24 cellular contexts compared by ENCODE assay signal in the genomic region with DNA sequence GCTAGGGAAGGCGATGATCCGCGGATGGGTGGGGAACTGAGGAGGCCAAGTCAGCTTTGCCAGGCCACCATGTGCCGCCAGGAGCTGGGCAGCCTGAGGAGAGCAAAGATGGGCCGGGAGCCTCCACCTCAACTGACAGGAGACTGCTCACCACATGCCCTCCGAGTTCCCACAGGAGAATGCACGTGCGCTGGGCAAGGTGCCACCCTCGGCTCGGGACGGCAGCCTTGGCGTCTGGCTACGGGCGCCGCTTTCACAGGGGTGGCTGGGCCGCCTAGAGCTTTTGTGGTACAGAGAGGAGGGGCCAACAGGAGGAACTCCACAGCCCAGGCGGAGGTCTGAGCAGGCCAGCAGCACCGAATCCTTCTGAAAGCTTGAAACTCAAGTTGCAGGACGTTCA. TPM values are rescaled to one million over a fixed set of nuclear protein-coding genes. Genes with fewer than 3 reads are reported as not detected.
DNase-seq lines count a peak whose midpoint lies in the region; ATAC-seq, FAIRE-seq and TF ChIP-seq lines count a peak whose summit lies in the region.
"Had no signal": no experiment of that assay in that cellular context is flagged by ENCODE, and none has a peak within 500 bp of the region (broad histone marks: within the 10 kb centered on the region; RNA-seq: fewer than 3 reads in every experiment).

No MANE protein-coding gene starts in this region.

- POLR2A ChIA-PET in HepG2 (lab: Yijun Ruan, JAX), result no interaction called here

- TF ChIP-seq EP300 in HepG2 (IDR thresholded peaks at IDR 0.05; ENCODE audit: low read depth in 2 of 2, low read length in 2 of 2), result no peak
- TF ChIP-seq EP300 in HepG2 (CRISPR knock-in tag; IDR thresholded peaks at IDR 0.05; ENCODE audit: borderline replicate concordance), result no peak

- H2AFZ ChIP-seq in HepG2 (ENCODE audit: low read length), result no peak overlapping the region

- no peaks in the 10 kb centered on the region for H3K36me3 Mint-ChIP-seq in activated naive CD8-positive, alpha-beta T cell treated with anti-CD3 and anti-CD28 coated beads for 36 hours

- no peak overlapping the region for H3K27ac Mint-ChIP-seq in activated naive CD8-positive, alpha-beta T cell treated with anti-CD3 and anti-CD28 coated beads for 36 hours
- H3K27ac Mint-ChIP-seq: HFFc6 had no signal

- DNase-seq in Kasumi-1 (lab: John Stamatoyannopoulos, UW) (peak; percentile 18 to 20), astrocyte of the hippocampus (ENCODE audit: low read depth, low spot score) (peak; percentile 63), HepG2 (ENCODE audit: low spot score) (no peak), GM13977 (ENCODE audit: low spot score) (no peak), NAMALWA (ENCODE audit: low spot score) (no peak)
- DNase-seq in activated T-cell treated with anti-CD3 and anti-CD28 coated beads, Interleukin-2, amount 50 U/mL, for 1 hour, result no peak
- DNase-seq in activated naive CD8-positive, alpha-beta T cell treated with anti-CD3 and anti-CD28 coated beads for 36 hours, result no peak
- DNase-seq: activated CD4-positive, alpha-beta T cell treated with anti-CD3 and anti-CD28 coated beads for 4 hours; activated CD8-positive, alpha-beta memory T cell treated with anti-CD3 and anti-CD28 coated beads, Interleukin-2, amount 50 U/mL, for 48 hours; activated naive CD4-positive, alpha-beta T cell treated with Interleukin-2 at 50 U/mL for 16 hours; aorta; foreskin fibroblast; HFFc6; KBM-7; NCI-H1417 treated with DMSO at 0.1 percent for 48 hours; NCI-H82; ovary; stimulated activated CD4-positive, alpha-beta T cell treated with anti-CD3 and anti-CD28 coated beads, Interleukin-2, amount 100 ng/mL, for 48 hours; T-helper 9 cell had no signal

- H3K27me3 ChIP-seq in HepG2 (ENCODE audit: control insufficient read depth in 1 of 2, insufficient read depth in 2 of 2, low read length in 2 of 2) (peaks cover 0 to 8% of the 10 kb centered on the region in 2 experiments; a peak in 1 of 5 replicates), skeletal muscle tissue (ENCODE audit: control insufficient read depth in 3 of 3, insufficient read depth in 3 of 3, low read length in 3 of 3) (peaks cover 0 to 5% (median 0%) of the 10 kb centered on the region in 3 donors)
- H3K27me3 ChIP-seq: ovary, vagina had no signal

- H3K4me1 ChIP-seq in HepG2 (ENCODE audit: insufficient read depth, low read length) (peaks cover 18% of the 10 kb centered on the region), skeletal muscle tissue (ENCODE audit: control insufficient read depth in 3 of 3, insufficient read depth in 3 of 3, low read length in 3 of 3) (peaks cover 6 to 37% (median 20%) of the 10 kb centered on the region in 3 donors)

- no peak for FAIRE-seq in HepG2 (lab: Jason Lieb, UNC)
- FAIRE-seq: endometrium, RCC 7860 had no signal

- no peak overlapping the region for H3K4me2 ChIP-seq in HepG2 (ENCODE audit: low read depth, low read length)

- H3K27me3 Mint-ChIP-seq in activated naive CD8-positive, alpha-beta T cell treated with anti-CD3 and anti-CD28 coated beads for 36 hours, result no peaks in the 10 kb centered on the region

- H3K9me3 Mint-ChIP-seq in activated naive CD8-positive, alpha-beta T cell treated with anti-CD3 and anti-CD28 coated beads for 36 hours, result no peaks in the 10 kb centered on the region
- H3K9me3 Mint-ChIP-seq: HFFc6 had no signal

- H4K20me1 ChIP-seq in HepG2 (ENCODE audit: insufficient read depth, low read length), result no peaks in the 10 kb centered on the region

- TF ChIP-seq POLR2A in HepG2 (IDR thresholded peaks at IDR 0.05; ENCODE audit: insufficient read depth in 1 of 2, low read depth in 2 of 2, low read length in 2 of 2), result no peak

- WGBS in HepG2 (ENCODE audit: low lambda C conversion rate), result 67% methylated on average over 15 of the region's 19 CpGs

- no peak overlapping the region for H3K4me3 Mint-ChIP-seq in activated naive CD8-positive, alpha-beta T cell treated with anti-CD3 and anti-CD28 coated beads for 36 hours
- H3K4me3 Mint-ChIP-seq: HFFc6 had no signal

- intact Hi-C loops in HepG2 (cut with micrococcal nuclease; ENCODE audit: unreplicated experiment), result no loop called here

- no peak overlapping the region for H3K4me3 ChIP-seq in HepG2 (replicated peaks in 1 of 3; ENCODE audit: insufficient read depth in 1 of 3, low read depth in 2 of 3, low read length in 3 of 3)
- no peak overlapping the region for H3K4me3 ChIP-seq in skeletal muscle tissue (ENCODE audit: low read length in 3 of 3)
- H3K4me3 ChIP-seq: ovary, SK-N-MC, vagina had no signal

- H3K9me3 ChIP-seq in HepG2 (ENCODE audit: low read length), result no peaks in the 10 kb centered on the region
- no peaks in the 10 kb centered on the region for H3K9me3 ChIP-seq in skeletal muscle tissue (ENCODE audit: control insufficient read depth in 3 of 3, low read length in 3 of 3)
- H3K9me3 ChIP-seq: ovary, vagina had no signal

- H3K9ac ChIP-seq in HepG2 (ENCODE audit: insufficient read depth, low read depth, low read length), result no peak overlapping the region
- peak overlapping the region in 1 of 3 donors; percentile 8 for H3K9ac ChIP-seq in skeletal muscle tissue (ENCODE audit: low read depth in 1 of 3, low read length in 3 of 3)

- H3K27ac ChIP-seq in HepG2 (ENCODE audit: extremely low read length, insufficient read depth, low read length) (no peak overlapping the region), skeletal muscle tissue (ENCODE audit: low read depth, low read length) (peak overlapping the region; percentile 47)
- H3K27ac ChIP-seq: ovary, SK-N-MC, vagina had no signal

- no peaks in the 10 kb centered on the region for H3K36me3 ChIP-seq in HepG2 (replicated peaks in 1 of 2; ENCODE audit: control insufficient read depth in 1 of 2, insufficient read depth in 2 of 2, low read length in 2 of 2)
- H3K36me3 ChIP-seq in skeletal muscle tissue (ENCODE audit: control insufficient read depth in 3 of 3, insufficient read depth in 3 of 3, low read length in 3 of 3), result no peaks in the 10 kb centered on the region
- H3K36me3 ChIP-seq: ovary, vagina had no signal

- no peaks in the 10 kb centered on the region for H3K79me2 ChIP-seq in HepG2 (ENCODE audit: insufficient read depth, low read length)

- no peak for ATAC-seq in HepG2

- no peak for TF ChIP-seq CTCF in HepG2 (CRISPR knock-in tag; IDR thresholded peaks at IDR 0.05)
- no peak for TF ChIP-seq CTCF in GM13977 (IDR thresholded peaks at IDR 0.05; ENCODE audit: extremely low read depth, insufficient read depth, missing control alignments)

- TF ChIP-seq RAD21 in HepG2 (CRISPR knock-in tag; IDR thresholded peaks at IDR 0.05), result no peak

- H3K4me1 Mint-ChIP-seq in activated naive CD8-positive, alpha-beta T cell treated with anti-CD3 and anti-CD28 coated beads for 36 hours, result peaks cover 1% of the 10 kb centered on the region

- in situ Hi-C loops in HepG2 (cut with HindIII; ENCODE audit: extremely low pct_ligation_motif_present, low pct_unique_long_range_greater_than_20kb), result no loop called here
- in situ Hi-C loops in GM13977 (cut with MboI; ENCODE audit: low pct_unique_long_range_greater_than_20kb, low sequenced_read_pairs, unreplicated experiment), result no loop called here

- CTCF ChIA-PET in HepG2 (lab: Yijun Ruan, JAX; ENCODE audit: low intra/inter-chr PET ratio, low total read pairs), result no interaction called here

- no TSS peak for BruUV-seq in HepG2 (replicated peaks; lab: Mats Ljungman, UMichigan)

RNA-seq across cellular contexts. Expression of a gene that starts 5.3 kb away (rescaled TPM):
- total RNA-seq in HepG2 (2016; rRNA removed; fragmentation: Illumina TruSeq; extraction: Trizol), result 26.8 and 35.0 TPM in 2 replicates
- total RNA-seq in HepG2 (2016; cell fraction: cytosol; rRNA removed; fragmentation: Illumina TruSeq; extraction: Trizol; ENCODE audit: low read depth), result 16.3 and 18.1 TPM in 2 replicates
- total RNA-seq in HepG2 (2016; cell fraction: insoluble cytoplasmic fraction; rRNA removed; fragmentation: Illumina TruSeq; extraction: Trizol), result 22.4 and 35.5 TPM in 2 replicates
- 27.6 and 33.0 TPM in 2 replicates for total RNA-seq in HepG2 (2016; cell fraction: membrane; rRNA removed; fragmentation: Illumina TruSeq; extraction: Trizol)
- 34.2 and 36.7 TPM in 2 replicates for total RNA-seq in HepG2 (2016; cell fraction: nucleus; rRNA removed; fragmentation: Illumina TruSeq; extraction: Trizol)
- 50.0 and 59.5 TPM in 2 replicates for polyA plus RNA-seq in HepG2 (2011; rRNA removed)
- polyA plus RNA-seq in HepG2 (2011; cell fraction: cytosol; rRNA removed), result 37.5 and 49.4 TPM in 2 replicates
- polyA plus RNA-seq in HepG2 (2011; cell fraction: nucleus; rRNA removed), result 238 and 301 TPM in 2 replicates
- polyA plus RNA-seq in HepG2 (2012), result 31.9 and 43.3 TPM in 2 replicates
- polyA plus RNA-seq in HepG2 (2016; cell fraction: cytosol; fragmentation: Illumina TruSeq; extraction: Trizol; ENCODE audit: low read depth), result 12.6 and 12.7 TPM in 2 replicates
- 23.9 and 30.1 TPM in 2 replicates for polyA plus RNA-seq in HepG2 (2016; cell fraction: insoluble cytoplasmic fraction; fragmentation: Illumina TruSeq; extraction: Trizol; ENCODE audit: low read depth)
- polyA plus RNA-seq in HepG2 (2016; cell fraction: membrane; fragmentation: Illumina TruSeq; extraction: Trizol; ENCODE audit: low read depth), result 21.4 and 23.2 TPM in 2 replicates
- polyA plus RNA-seq in HepG2 (2016; cell fraction: nucleus; fragmentation: Illumina TruSeq; extraction: Trizol; ENCODE audit: insufficient read depth, low read depth), result 77.4 and 83.8 TPM in 2 replicates
- 111 and 116 TPM in 2 replicates for polyA minus RNA-seq in HepG2 (2011; rRNA and poly(A)+ RNA removed; ENCODE audit: low replicate concordance)
- polyA minus RNA-seq in HepG2 (2011; cell fraction: cytosol; rRNA and poly(A)+ RNA removed), result 34.3 and 37.3 TPM in 2 replicates
- polyA minus RNA-seq in HepG2 (2011; cell fraction: nucleus; rRNA and poly(A)+ RNA removed), result 73.2 and 88.6 TPM in 2 replicates
- 32.9 TPM for total RNA-seq in skeletal muscle tissue
- 10 to 100 TPM; 73.1 to 74.9 TPM for total RNA-seq in activated naive CD8-positive, alpha-beta T cell treated with anti-CD3 and anti-CD28 coated beads for 36 hours

RNA-seq across cellular contexts. Expression of a gene that starts 54.3 kb away (rescaled TPM):
- total RNA-seq in HepG2 (2016; rRNA removed; fragmentation: Illumina TruSeq; extraction: Trizol), result 11.3 and 15.5 TPM in 2 replicates
- total RNA-seq in HepG2 (2016; cell fraction: cytosol; rRNA removed; fragmentation: Illumina TruSeq; extraction: Trizol; ENCODE audit: low read depth), result 5.8 and 6.9 TPM in 2 replicates
- total RNA-seq in HepG2 (2016; cell fraction: insoluble cytoplasmic fraction; rRNA removed; fragmentation: Illumina TruSeq; extraction: Trizol), result 9.7 and 18.4 TPM in 2 replicates
- 4.5 and 5.1 TPM in 2 replicates for total RNA-seq in HepG2 (2016; cell fraction: membrane; rRNA removed; fragmentation: Illumina TruSeq; extraction: Trizol)
- 22.2 and 24.1 TPM in 2 replicates for total RNA-seq in HepG2 (2016; cell fraction: nucleus; rRNA removed; fragmentation: Illumina TruSeq; extraction: Trizol)
- polyA plus RNA-seq in HepG2 (2011; rRNA removed), result 32.6 and 34.1 TPM in 2 replicates
- polyA plus RNA-seq in HepG2 (2011; cell fraction: cytosol; rRNA removed), result 7.9 and 9.8 TPM in 2 replicates
- polyA plus RNA-seq in HepG2 (2011; cell fraction: nucleus; rRNA removed), result 162 and 171 TPM in 2 replicates
- polyA plus RNA-seq in HepG2 (2012), result 19.0 and 22.7 TPM in 2 replicates
- polyA plus RNA-seq in HepG2 (2016; cell fraction: cytosol; fragmentation: Illumina TruSeq; extraction: Trizol; ENCODE audit: low read depth), result 1.4 and 1.7 TPM in 2 replicates
- polyA plus RNA-seq in HepG2 (2016; cell fraction: insoluble cytoplasmic fraction; fragmentation: Illumina TruSeq; extraction: Trizol; ENCODE audit: low read depth), result 8.1 and 8.4 TPM in 2 replicates
- polyA plus RNA-seq in HepG2 (2016; cell fraction: membrane; fragmentation: Illumina TruSeq; extraction: Trizol; ENCODE audit: low read depth), result 2.1 and 3.0 TPM in 2 replicates
- 78.5 and 90.7 TPM in 2 replicates for polyA plus RNA-seq in HepG2 (2016; cell fraction: nucleus; fragmentation: Illumina TruSeq; extraction: Trizol; ENCODE audit: insufficient read depth, low read depth)
- 16.4 and 18.6 TPM in 2 replicates for polyA minus RNA-seq in HepG2 (2011; rRNA and poly(A)+ RNA removed; ENCODE audit: low replicate concordance)
- 2.5 and 4.4 TPM in 2 replicates for polyA minus RNA-seq in HepG2 (2011; cell fraction: cytosol; rRNA and poly(A)+ RNA removed)
- 31.4 and 38.0 TPM in 2 replicates for polyA minus RNA-seq in HepG2 (2011; cell fraction: nucleus; rRNA and poly(A)+ RNA removed)
- 21.4 TPM for total RNA-seq in skeletal muscle tissue
- 10 to 100 TPM; 12.3 to 13.9 TPM for total RNA-seq in activated naive CD8-positive, alpha-beta T cell treated with anti-CD3 and anti-CD28 coated beads for 36 hours

Comparison
In these comparisons a context has a peak if more than half of its experiments do, and no peak if none do; other contexts are left out.
1. DNase-seq: peak in Kasumi-1 (2 of 2) and astrocyte of the hippocampus (single experiment); none in HepG2 (single experiment), GM13977 (single experiment), NAMALWA (single experiment), activated T-cell treated with anti-CD3 and anti-CD28 coated beads, Interleukin-2, amount 50 U/mL, for 1 hour (single experiment) and activated naive CD8-positive, alpha-beta T cell treated with anti-CD3 and anti-CD28 coated beads for 36 hours (single experiment).